ENCODE assay signal across 1 cellular context in genomic region chr3:129574206-129574605, GRCh38.
TF ChIP-seq lines count a peak whose summit lies in the region.

No MANE protein-coding gene starts in this region.

TF ChIP-seq in GM23338, 12 proteins besides CTCF, POLR2A, EP300 and RAD21 (continued from another document):
- TF ChIP-seq ZNF462 (CRISPR knock-in tag; IDR thresholded peaks at IDR 0.05) (no peak), REST (IDR thresholded peaks at IDR 0.05; ENCODE audit: unreplicated experiment) (no peak), EZH2phosphoT487 (IDR thresholded peaks at IDR 0.05; ENCODE audit: unreplicated experiment) (no peak), POLR2AphosphoS5 (IDR thresholded peaks at IDR 0.05; ENCODE audit: low read depth) (no peak), ETS1 (IDR thresholded peaks at IDR 0.05) (no peak), ZNF331 (CRISPR knock-in tag; IDR thresholded peaks at IDR 0.05; ENCODE audit: low read depth) (no peak), CREB1 (CRISPR knock-in tag; IDR thresholded peaks at IDR 0.05; ENCODE audit: low read depth) (no peak), STAT1 (IDR thresholded peaks at IDR 0.05; ENCODE audit: unreplicated experiment) (no peak), ZNF114 (CRISPR knock-in tag; IDR thresholded peaks at IDR 0.05) (no peak), JUNB (IDR thresholded peaks at IDR 0.05; ENCODE audit: unreplicated experiment) (no peak)
